9 cellular contexts compared by ENCODE assay signal in the genomic region with DNA sequence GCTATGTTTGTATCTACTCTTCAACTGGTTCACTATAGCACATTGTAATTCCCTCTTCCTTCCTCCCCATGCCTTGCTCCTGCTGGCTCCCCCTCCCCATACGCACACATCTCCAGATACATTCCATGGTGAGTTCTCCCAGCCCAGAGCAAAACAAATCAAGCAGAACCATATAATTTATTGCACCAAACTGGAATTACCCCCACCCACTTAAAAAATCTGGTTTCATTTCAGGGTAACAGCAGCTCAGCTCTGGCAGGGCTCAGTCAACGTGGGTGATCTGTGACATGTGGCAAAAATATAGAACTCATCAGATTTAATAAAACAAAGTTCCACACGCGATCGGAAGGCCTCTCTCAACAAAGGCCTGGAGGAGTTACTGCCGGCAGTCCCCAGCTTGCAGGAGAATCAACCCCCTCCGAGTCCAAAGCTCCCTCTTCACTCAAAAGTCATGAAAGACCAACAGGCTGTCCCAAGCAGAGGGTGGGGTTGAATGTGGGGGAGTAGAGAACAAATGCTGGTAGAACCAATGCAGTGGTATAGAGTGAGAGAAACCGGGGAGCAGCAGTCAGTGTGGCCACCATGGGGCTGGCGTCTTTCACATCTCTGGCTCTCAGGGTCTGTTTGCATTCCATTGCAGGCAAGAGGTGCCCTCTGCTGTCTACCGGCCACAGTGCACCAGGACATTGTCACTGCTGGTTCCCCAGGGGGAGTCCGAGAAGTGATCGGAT.
A peak's percentile ranks its signal among the peaks of the same experiment; 100 is the strongest.
DNase-seq lines count a peak whose midpoint lies in the region; ATAC-seq and TF ChIP-seq lines count a peak whose summit lies in the region.
"Had no signal": no experiment of that assay in that cellular context is flagged by ENCODE, and none has a peak within 500 bp of the region (broad histone marks: within the 10 kb centered on the region; RNA-seq: fewer than 3 reads in every experiment).

No MANE protein-coding gene starts in this region.

- H3K27me3 ChIP-seq in HUES48 (ENCODE audit: control insufficient read depth, insufficient read depth, low read length), result no peaks in the 10 kb centered on the region
- H3K27me3 ChIP-seq: neutrophil had no signal

- no peaks in the 10 kb centered on the region for H3K9me3 ChIP-seq in HUES48 (ENCODE audit: control insufficient read depth, insufficient read depth, low read length)
- H3K9me3 ChIP-seq: neutrophil had no signal

- no peak overlapping the region for H3K27ac ChIP-seq in HUES48 (ENCODE audit: low read depth, low read length)
- H3K27ac ChIP-seq: neutrophil had no signal

- no peaks in the 10 kb centered on the region for H3K4me1 Mint-ChIP-seq in stimulated activated naive CD8-positive, alpha-beta T cell treated with anti-CD3 and anti-CD28 coated beads, Interleukin-15, amount 100 ng/mL, for 72 hours

- peak; percentile 34; the same call in 1 of the 2 replicates for TF ChIP-seq CTCF in WI38 (IDR thresholded peaks at IDR 0.05; ENCODE audit: low read depth, low read length)

- H3K9ac ChIP-seq in HUES48 (ENCODE audit: low read depth, low read length), result peak overlapping the region; percentile 40; the same call in 1 of the 2 replicates

- H3K4me3 ChIP-seq in HUES48 (ENCODE audit: low read depth, low read length) (peak overlapping the region; percentile 42), WI38 (ENCODE audit: low read depth, low read length) (no peak overlapping the region)

- no peaks in the 10 kb centered on the region for H3K27me3 Mint-ChIP-seq in stimulated activated naive CD8-positive, alpha-beta T cell treated with anti-CD3 and anti-CD28 coated beads, Interleukin-15, amount 100 ng/mL, for 72 hours

- peak; percentile 75 for ATAC-seq in GM19025 (IDR thresholded peaks at IDR 0.05; ENCODE audit: low read depth, unreplicated experiment)
- peak; percentile 64 for ATAC-seq in stimulated activated naive CD8-positive, alpha-beta T cell treated with anti-CD3 and anti-CD28 coated beads, Interleukin-15, amount 100 ng/mL, for 72 hours
- no peak for ATAC-seq in HG03097 (IDR thresholded peaks at IDR 0.05; ENCODE audit: low FRiP score, unreplicated experiment)

- DNase-seq in D341Med (ENCODE audit: low spot score) (peak; percentile 67), hepatic stellate cell (ENCODE audit: low spot score) (peak; percentile 10), SKM-1 (lab: John Stamatoyannopoulos, UW; ENCODE audit: unreplicated experiment) (no peak)
- DNase-seq in stimulated activated naive CD8-positive, alpha-beta T cell treated with anti-CD3 and anti-CD28 coated beads, Interleukin-15, amount 100 ng/mL, for 72 hours, result peak; percentile 4 to 13

- no peaks in the 10 kb centered on the region for H3K36me3 ChIP-seq in HUES48 (ENCODE audit: control insufficient read depth, insufficient read depth, low read length)
- H3K36me3 ChIP-seq: neutrophil had no signal

- H3K4me3 Mint-ChIP-seq in stimulated activated naive CD8-positive, alpha-beta T cell treated with anti-CD3 and anti-CD28 coated beads, Interleukin-15, amount 100 ng/mL, for 72 hours, result no peak overlapping the region

- no peak overlapping the region for H3K27ac Mint-ChIP-seq in stimulated activated naive CD8-positive, alpha-beta T cell treated with anti-CD3 and anti-CD28 coated beads, Interleukin-15, amount 100 ng/mL, for 72 hours

- peaks cover 8% of the 10 kb centered on the region for H3K4me1 ChIP-seq in HUES48 (ENCODE audit: control insufficient read depth, insufficient read depth, low read length)

- H3K9me3 Mint-ChIP-seq in stimulated activated naive CD8-positive, alpha-beta T cell treated with anti-CD3 and anti-CD28 coated beads, Interleukin-15, amount 100 ng/mL, for 72 hours, result no peaks in the 10 kb centered on the region
